Comparison of ENCODE assay signal across 2 cellular contexts in the genomic region with DNA sequence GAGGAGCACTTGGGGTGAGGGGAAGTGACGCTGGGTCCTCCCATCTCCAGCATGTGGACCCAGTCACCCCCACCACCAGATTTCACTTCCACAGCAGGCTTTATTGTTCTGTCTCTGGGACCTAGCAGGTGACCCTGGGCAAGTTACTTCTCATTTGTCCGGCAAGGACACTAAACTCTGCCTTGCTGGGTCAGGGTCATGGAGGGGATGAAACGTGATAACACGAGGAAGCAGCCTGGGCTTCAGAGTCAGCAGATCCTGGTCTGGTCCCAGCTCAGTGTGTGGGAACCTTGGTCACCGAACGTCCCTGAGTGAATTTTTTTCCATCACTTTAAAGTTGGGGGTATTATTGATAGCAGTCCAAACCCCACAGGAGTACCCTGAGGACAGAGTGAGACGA.
TF ChIP-seq lines count a peak whose summit lies in the region.

No MANE protein-coding gene starts in this region.

TF ChIP-seq in IMR-90, 13 proteins besides CTCF, POLR2A, EP300 and RAD21:
- TF ChIP-seq BHLHE40 (IDR thresholded peaks at IDR 0.05; ENCODE audit: low read depth, low read length) (no peak), MAZ (IDR thresholded peaks at IDR 0.05; ENCODE audit: borderline replicate concordance, low read depth, low read length) (no peak), CHD1 (IDR thresholded peaks at IDR 0.05; ENCODE audit: low read depth, low read length) (no peak)
- TF ChIP-seq, protein P1, sequence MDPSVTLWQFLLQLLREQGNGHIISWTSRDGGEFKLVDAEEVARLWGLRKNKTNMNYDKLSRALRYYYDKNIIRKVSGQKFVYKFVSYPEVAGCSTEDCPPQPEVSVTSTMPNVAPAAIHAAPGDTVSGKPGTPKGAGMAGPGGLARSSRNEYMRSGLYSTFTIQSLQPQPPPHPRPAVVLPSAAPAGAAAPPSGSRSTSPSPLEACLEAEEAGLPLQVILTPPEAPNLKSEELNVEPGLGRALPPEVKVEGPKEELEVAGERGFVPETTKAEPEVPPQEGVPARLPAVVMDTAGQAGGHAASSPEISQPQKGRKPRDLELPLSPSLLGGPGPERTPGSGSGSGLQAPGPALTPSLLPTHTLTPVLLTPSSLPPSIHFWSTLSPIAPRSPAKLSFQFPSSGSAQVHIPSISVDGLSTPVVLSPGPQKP (IDR thresholded peaks at IDR 0.05; ENCODE audit: borderline replicate concordance, low read depth, low read length) = no peak

TF ChIP-seq in neural cell, 6 proteins besides CTCF, POLR2A, EP300 and RAD21:
- TF ChIP-seq, protein P2, sequence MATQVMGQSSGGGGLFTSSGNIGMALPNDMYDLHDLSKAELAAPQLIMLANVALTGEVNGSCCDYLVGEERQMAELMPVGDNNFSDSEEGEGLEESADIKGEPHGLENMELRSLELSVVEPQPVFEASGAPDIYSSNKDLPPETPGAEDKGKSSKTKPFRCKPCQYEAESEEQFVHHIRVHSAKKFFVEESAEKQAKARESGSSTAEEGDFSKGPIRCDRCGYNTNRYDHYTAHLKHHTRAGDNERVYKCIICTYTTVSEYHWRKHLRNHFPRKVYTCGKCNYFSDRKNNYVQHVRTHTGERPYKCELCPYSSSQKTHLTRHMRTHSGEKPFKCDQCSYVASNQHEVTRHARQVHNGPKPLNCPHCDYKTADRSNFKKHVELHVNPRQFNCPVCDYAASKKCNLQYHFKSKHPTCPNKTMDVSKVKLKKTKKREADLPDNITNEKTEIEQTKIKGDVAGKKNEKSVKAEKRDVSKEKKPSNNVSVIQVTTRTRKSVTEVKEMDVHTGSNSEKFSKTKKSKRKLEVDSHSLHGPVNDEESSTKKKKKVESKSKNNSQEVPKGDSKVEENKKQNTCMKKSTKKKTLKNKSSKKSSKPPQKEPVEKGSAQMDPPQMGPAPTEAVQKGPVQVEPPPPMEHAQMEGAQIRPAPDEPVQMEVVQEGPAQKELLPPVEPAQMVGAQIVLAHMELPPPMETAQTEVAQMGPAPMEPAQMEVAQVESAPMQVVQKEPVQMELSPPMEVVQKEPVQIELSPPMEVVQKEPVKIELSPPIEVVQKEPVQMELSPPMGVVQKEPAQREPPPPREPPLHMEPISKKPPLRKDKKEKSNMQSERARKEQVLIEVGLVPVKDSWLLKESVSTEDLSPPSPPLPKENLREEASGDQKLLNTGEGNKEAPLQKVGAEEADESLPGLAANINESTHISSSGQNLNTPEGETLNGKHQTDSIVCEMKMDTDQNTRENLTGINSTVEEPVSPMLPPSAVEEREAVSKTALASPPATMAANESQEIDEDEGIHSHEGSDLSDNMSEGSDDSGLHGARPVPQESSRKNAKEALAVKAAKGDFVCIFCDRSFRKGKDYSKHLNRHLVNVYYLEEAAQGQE (IDR thresholded peaks at IDR 0.05; ENCODE audit: borderline replicate concordance) = no peak
- TF ChIP-seq SMC3 (conservative IDR thresholded peaks at IDR 0.05; ENCODE audit: poor library complexity) (no peak), MXI1 (conservative IDR thresholded peaks at IDR 0.05; ENCODE audit: poor library complexity, severe bottlenecking) (no peak), EZH2 (IDR thresholded peaks at IDR 0.05; ENCODE audit: borderline replicate concordance, insufficient read depth, low read length, poor library complexity, severe bottlenecking) (no peak), TAF1 (IDR thresholded peaks at IDR 0.05; ENCODE audit: low read depth) (no peak), POLR2AphosphoS5 (IDR thresholded peaks at IDR 0.05) (no peak)
